Comparison of ENCODE assay signal across 21 cellular contexts in the genomic region with DNA sequence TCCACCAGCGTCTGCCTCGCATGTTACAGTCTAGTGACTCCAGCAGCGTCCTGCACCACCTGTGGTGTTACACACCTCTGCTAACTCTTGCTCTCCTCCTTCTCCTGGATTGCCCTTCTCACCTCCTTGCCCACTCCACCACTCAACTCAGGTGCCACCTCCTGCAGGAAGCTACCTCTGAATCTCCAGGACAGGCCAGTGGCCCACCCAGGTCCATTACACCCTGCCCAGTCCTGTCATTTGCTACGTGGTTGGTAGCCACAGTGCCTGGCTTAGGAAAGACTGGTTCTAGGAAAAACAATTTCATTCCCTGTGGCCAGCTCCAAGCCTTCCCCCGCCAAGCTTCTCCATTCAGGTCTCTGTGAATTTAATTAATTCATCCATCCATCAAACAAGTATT.
DNase-seq lines count a peak whose midpoint lies in the region; ATAC-seq, FAIRE-seq and TF ChIP-seq lines count a peak whose summit lies in the region.
"Had no signal": no experiment of that assay in that cellular context is flagged by ENCODE, and none has a peak within 500 bp of the region (broad histone marks: within the 10 kb centered on the region; RNA-seq: fewer than 3 reads in every experiment).

No MANE protein-coding gene starts in this region.

- H3K9me3 ChIP-seq in H1 (ENCODE audit: insufficient read depth in 2 of 2, low read depth in 1 of 2, low read length in 1 of 2), result no peaks in the 10 kb centered on the region
- H3K9me3 ChIP-seq in trophoblast cell (ENCODE audit: insufficient read depth, low read depth, low read length), result no peaks in the 10 kb centered on the region
- H3K9me3 ChIP-seq in upper lobe of right lung, result no peaks in the 10 kb centered on the region
- H3K9me3 ChIP-seq in WERI-Rb-1 (ENCODE audit: severe bottlenecking), result no peaks in the 10 kb centered on the region
- H3K9me3 ChIP-seq: pancreas had no signal

- H3K4me1 ChIP-seq in H1 (replicated peaks in 1 of 4; ENCODE audit: control insufficient read depth in 3 of 4, insufficient read depth in 4 of 4, low read length in 3 of 4) (no peaks in the 10 kb centered on the region), trophoblast cell (ENCODE audit: control insufficient read depth in 1 of 2, insufficient read depth in 2 of 2, low read length in 2 of 2) (peaks cover 14 to 21% of the 10 kb centered on the region in 2 experiments), upper lobe of right lung (peaks cover 17% of the 10 kb centered on the region)

- H2AK5ac ChIP-seq in H1 (ENCODE audit: low read depth, low read length), result 0 out of 2 replicates have a peak overlapping the region, but pooled peaks have one; percentile 39
- H2AK5ac ChIP-seq in trophoblast cell (ENCODE audit: low read length), result no peak overlapping the region

- no peak overlapping the region for H4K12ac ChIP-seq in trophoblast cell (ENCODE audit: low read depth, low read length)

- H3K27me3 Mint-ChIP-seq in immature natural killer cell (ENCODE audit: low read depth in 3 of 3), result peaks cover 0 to 10% (median 7%) of the 10 kb centered on the region in 3 donors
- H3K27me3 Mint-ChIP-seq: activated CD8-positive, alpha-beta memory T cell treated with anti-CD3 and anti-CD28 coated beads, Interleukin-2, amount 10 ng/mL, durations not matched to agents 7 days and 5 days had no signal

- WGBS in H1 (ENCODE audit: extremely low coverage in 1 of 2, insufficient coverage in 1 of 2, insufficient read length in 1 of 2, insufficient replicate concordance in 2 of 2, low coverage in 1 of 2, low lambda C conversion rate in 2 of 2, missing lambda C conversion rate in 1 of 2), 2 experiments, result 91% methylated on average over 5 of the region's 5 CpGs; no CpG with 5 or more reads in 1 of the 2 experiments
- no CpG with 5 or more reads among the region's 5 CpGs for WGBS in trophoblast cell (ENCODE audit: extremely low coverage, insufficient coverage, insufficient read length)

- H2AFZ ChIP-seq in H1 (ENCODE audit: low read length), result no peak overlapping the region; the same call in 1 of the 2 replicates
- no peak overlapping the region for H2AFZ ChIP-seq in trophoblast cell (ENCODE audit: insufficient read depth, low read length, poor library complexity)

- no peak for TF ChIP-seq EP300 in H1 (IDR thresholded peaks at IDR 0.05; ENCODE audit: borderline replicate concordance in 1 of 2, low read depth in 2 of 2, low read length in 2 of 2)

- H3K18ac ChIP-seq in H1 (ENCODE audit: extremely low read depth, low read length) (no peak overlapping the region), trophoblast cell (ENCODE audit: low read length) (no peak overlapping the region)

- no peak overlapping the region for H3K9ac ChIP-seq in H1 (replicated peaks in 1 of 4; ENCODE audit: extremely low read depth in 1 of 4, low read depth in 3 of 4, low read length in 3 of 4)
- no peak overlapping the region for H3K9ac ChIP-seq in trophoblast cell (ENCODE audit: low read length)

- H3K27ac ChIP-seq in H1 (ENCODE audit: low read depth, low read length), result no peak overlapping the region
- no peak overlapping the region for H3K27ac ChIP-seq in trophoblast cell (ENCODE audit: low read depth, low read length)
- H3K27ac ChIP-seq in upper lobe of right lung, result peak overlapping the region; percentile 66
- no peak overlapping the region for H3K27ac ChIP-seq in WERI-Rb-1

- H4K91ac ChIP-seq in H1 (replicated peaks; ENCODE audit: insufficient read length, low read length) (no peak overlapping the region), trophoblast cell (ENCODE audit: low read depth, low read length) (peak overlapping the region; percentile 44)

- H3K36me3 Mint-ChIP-seq in activated naive CD4-positive, alpha-beta T cell treated with anti-CD3 and anti-CD28 coated beads, Interleukin-2, amount 50 U/mL, for 72 hours, result no peaks in the 10 kb centered on the region
- peaks cover 0 to 13% (median 0%) of the 10 kb centered on the region in 3 donors for H3K36me3 Mint-ChIP-seq in immature natural killer cell
- H3K36me3 Mint-ChIP-seq: activated CD8-positive, alpha-beta memory T cell treated with anti-CD3 and anti-CD28 coated beads, Interleukin-2, amount 10 ng/mL, durations not matched to agents 7 days and 5 days had no signal

- H3K4ac ChIP-seq in H1 (replicated peaks; ENCODE audit: insufficient read length, low read depth, low read length), result no peak overlapping the region
- H3K4ac ChIP-seq in trophoblast cell (ENCODE audit: low read depth, low read length), result no peak overlapping the region

- no peak for TF ChIP-seq POLR2A in H1 (IDR thresholded peaks at IDR 0.05; ENCODE audit: control extremely low read depth in 1 of 2, low read depth in 2 of 2, low read length in 2 of 2)

- H3K9me3 Mint-ChIP-seq in activated naive CD4-positive, alpha-beta T cell treated with anti-CD3 and anti-CD28 coated beads, Interleukin-2, amount 50 U/mL, for 72 hours, result no peaks in the 10 kb centered on the region
- H3K9me3 Mint-ChIP-seq in immature natural killer cell, result no peaks in the 10 kb centered on the region

- TF ChIP-seq CTCF in H1 (IDR thresholded peaks at IDR 0.05; ENCODE audit: control extremely low read depth in 1 of 3, insufficient read depth in 1 of 3, low read depth in 1 of 3, low read length in 3 of 3) (no peak), upper lobe of right lung (IDR thresholded peaks at IDR 0.05) (no peak), WERI-Rb-1 (IDR thresholded peaks at IDR 0.05; ENCODE audit: low read depth, low read length) (no peak)

- H4K5ac ChIP-seq in H1 (ENCODE audit: insufficient read length, low read depth, low read length), result no peak overlapping the region

- no peaks in the 10 kb centered on the region for H3K27me3 ChIP-seq in H1 (replicated peaks in 1 of 4; ENCODE audit: control insufficient read depth in 3 of 4, extremely low read depth in 1 of 4, insufficient read depth in 3 of 4, low read length in 3 of 4)
- no peaks in the 10 kb centered on the region for H3K27me3 ChIP-seq in trophoblast cell (ENCODE audit: insufficient read depth, low read length)
- H3K27me3 ChIP-seq in upper lobe of right lung, result no peaks in the 10 kb centered on the region
- H3K27me3 ChIP-seq in WERI-Rb-1 (ENCODE audit: insufficient read depth, low read depth, severe bottlenecking), result no peaks in the 10 kb centered on the region
- H3K27me3 ChIP-seq: pancreas had no signal

- no peaks in the 10 kb centered on the region for H3K79me2 ChIP-seq in H1 (ENCODE audit: control insufficient read depth in 1 of 2, insufficient read depth in 2 of 2, low read length in 2 of 2)
- H3K79me2 ChIP-seq in trophoblast cell (ENCODE audit: control insufficient read depth, insufficient read depth, low read length, poor library complexity), result no peaks in the 10 kb centered on the region

- no peaks in the 10 kb centered on the region for H3K4me1 Mint-ChIP-seq in immature natural killer cell

- H4K8ac ChIP-seq in H1 (ENCODE audit: extremely low read depth, insufficient read depth, low read length) (no peak overlapping the region), trophoblast cell (ENCODE audit: low read depth, low read length) (no peak overlapping the region)

- ATAC-seq in activated naive CD4-positive, alpha-beta T cell treated with anti-CD3 and anti-CD28 coated beads, Interleukin-2, amount 50 U/mL, for 72 hours, result no peak
- ATAC-seq in upper lobe of right lung, result no peak
- ATAC-seq: activated CD4-positive, CD25-positive, alpha-beta regulatory T cell treated with anti-CD3 and anti-CD28 coated beads, Interleukin-2, amount 50 U/mL, for 24 hours; activated CD8-positive, alpha-beta memory T cell treated with anti-CD3 and anti-CD28 coated beads, Interleukin-2, amount 10 ng/mL, durations not matched to agents 7 days and 5 days; pancreas had no signal

- no peaks in the 10 kb centered on the region for H4K20me1 ChIP-seq in H1 (replicated peaks in 1 of 2; ENCODE audit: control insufficient read depth in 1 of 2, insufficient read depth in 2 of 2, low read length in 2 of 2)

- H3K23me2 ChIP-seq in H1 (ENCODE audit: low read depth, low read length), result no peaks in the 10 kb centered on the region

- H3K4me3 ChIP-seq in H1 (ENCODE audit: extremely low read depth in 1 of 4, insufficient read depth in 2 of 4, low read depth in 3 of 4, low read length in 4 of 4) (no peak overlapping the region), trophoblast cell (ENCODE audit: low read depth, low read length) (no peak overlapping the region), upper lobe of right lung (no peak overlapping the region), WERI-Rb-1 (ENCODE audit: low read depth, low read length) (no peak overlapping the region)
- H3K4me3 ChIP-seq: pancreas had no signal

- H3K14ac ChIP-seq in H1 (ENCODE audit: insufficient read length), result no peak overlapping the region
- no peak overlapping the region for H3K14ac ChIP-seq in trophoblast cell (ENCODE audit: low read length)

- H3K4me3 Mint-ChIP-seq in immature natural killer cell, result no peak overlapping the region
- H3K4me3 Mint-ChIP-seq: activated CD8-positive, alpha-beta memory T cell treated with anti-CD3 and anti-CD28 coated beads, Interleukin-2, amount 10 ng/mL, durations not matched to agents 7 days and 5 days had no signal

- H3K56ac ChIP-seq in H1 (replicated peaks; ENCODE audit: insufficient read length, low read depth, low read length), result no peak overlapping the region

- H2BK120ac ChIP-seq in H1 (replicated peaks; ENCODE audit: low read depth, low read length), result no peak overlapping the region
- no peak overlapping the region for H2BK120ac ChIP-seq in trophoblast cell (ENCODE audit: insufficient read depth, low read length, poor library complexity)

- FAIRE-seq in H1 (lab: Jason Lieb, UNC), result no peak
- FAIRE-seq: A204.1, HTR-8/SVneo, pancreas had no signal

- no peak overlapping the region for H2BK12ac ChIP-seq in H1 (ENCODE audit: low read depth, low read length)
- no peak overlapping the region for H2BK12ac ChIP-seq in trophoblast cell (ENCODE audit: low read length)

- H3K4me2 ChIP-seq in H1 (ENCODE audit: insufficient read depth in 1 of 2, low read depth in 2 of 2, low read length in 2 of 2) (no peak overlapping the region), trophoblast cell (ENCODE audit: low read length) (no peak overlapping the region)

- H3K23ac ChIP-seq in H1 (ENCODE audit: insufficient read length), result no peak overlapping the region
- no peak overlapping the region for H3K23ac ChIP-seq in trophoblast cell (ENCODE audit: low read length)

- no peak overlapping the region for H2BK20ac ChIP-seq in H1 (ENCODE audit: low read length)

- H3K27ac Mint-ChIP-seq in activated naive CD4-positive, alpha-beta T cell treated with anti-CD3 and anti-CD28 coated beads, Interleukin-2, amount 50 U/mL, for 72 hours, result peak overlapping the region; percentile 9 to 75
- peak overlapping the region in 2 of 6 donors; percentile 1 to 84 for H3K27ac Mint-ChIP-seq in immature natural killer cell
- H3K27ac Mint-ChIP-seq: activated CD8-positive, alpha-beta memory T cell treated with anti-CD3 and anti-CD28 coated beads, Interleukin-2, amount 10 ng/mL, durations not matched to agents 7 days and 5 days had no signal

- CTCF ChIA-PET in H1 (lab: Charles Lee; ENCODE audit: partially characterized antibody), result interaction anchor here (1.0 to 3.6 kb wide), 5 partner anchors 15 to 58 kb away, joined by 3 to 13 read pairs (median 3); no protein-coding TSS in a partner anchor

- H3K36me3 ChIP-seq in H1 (ENCODE audit: control insufficient read depth in 2 of 4, insufficient read depth in 4 of 4, low read length in 3 of 4) (no peaks in the 10 kb centered on the region), trophoblast cell (ENCODE audit: control insufficient read depth in 1 of 2, insufficient read depth in 2 of 2, low read length in 2 of 2) (no peaks in the 10 kb centered on the region), upper lobe of right lung (no peaks in the 10 kb centered on the region), WERI-Rb-1 (no peaks in the 10 kb centered on the region)
- H3K36me3 ChIP-seq: pancreas had no signal

- H3K79me1 ChIP-seq in H1 (ENCODE audit: low read depth, low read length) (no peaks in the 10 kb centered on the region), trophoblast cell (ENCODE audit: low read length) (peaks cover 10% of the 10 kb centered on the region)

- no peak for TF ChIP-seq RAD21 in H1 (IDR thresholded peaks at IDR 0.05 in 1 of 2, conservative IDR thresholded peaks at IDR 0.05 in 1 of 2; ENCODE audit: low read depth in 2 of 2, low read length in 2 of 2)

- H2BK15ac ChIP-seq in H1 (ENCODE audit: low read length), result 0 out of 2 replicates have a peak overlapping the region, but pooled peaks have one; percentile 61

- intact Hi-C loops in upper lobe of right lung (cut with DNase I), result no loop called here

- no peak overlapping the region for H2BK5ac ChIP-seq in H1 (ENCODE audit: low read depth, low read length)
- H2BK5ac ChIP-seq in trophoblast cell (ENCODE audit: low read depth, low read length, poor library complexity), result no peak overlapping the region

- POLR2A ChIA-PET in H1 (lab: Charles Lee; ENCODE audit: partially characterized antibody), result no interaction called here

- DNase-seq in activated naive CD4-positive, alpha-beta T cell treated with anti-CD3 and anti-CD28 coated beads, Interleukin-2, amount 50 U/mL, for 72 hours (ENCODE audit: low spot score in 2 of 2), result peak in 1 of 2 donors; percentile 40
- DNase-seq in activated naive CD4-positive, alpha-beta T cell treated with anti-CD3 and anti-CD28 coated beads, Interleukin-2, amount 50 U/mL, for 16 hours, result no peak
- no peak for DNase-seq in H1 (ENCODE audit: low read depth in 1 of 2, low spot score in 2 of 2)
- DNase-seq in trophoblast cell, result no peak
- no peak for DNase-seq in upper lobe of right lung
- no peak for DNase-seq in stimulated activated CD4-positive, alpha-beta T cell treated with anti-CD3 and anti-CD28 coated beads, Interleukin-4, amount 100 ng/mL, for 1 hour
- DNase-seq in immature natural killer cell, result no peak
- no peak for DNase-seq in WERI-Rb-1
- DNase-seq: activated CD8-positive, alpha-beta memory T cell treated with anti-CD3 and anti-CD28 coated beads, Interleukin-2, amount 10 ng/mL, durations not matched to agents 7 days and 5 days; activated naive CD4-positive, alpha-beta T cell; C1 segment of cervical spinal cord; DMS53; hippocampal formation; NCI-H446; pancreas; SIG-M5; stimulated activated CD4-positive, alpha-beta T cell treated with anti-CD3 and anti-CD28 coated beads, Interleukin-12 subunit alpha, Interleukin-12 subunit beta, amount 100 ng/mL, for 4 hours; T-helper 2 cell had no signal
